ENCODE assay signal across 8 cellular contexts in genomic region chr17:27805520-27806146, GRCh38. TPM values are rescaled to one million over a fixed set of nuclear protein-coding genes. Genes with fewer than 3 reads are reported as not detected.
DNase-seq lines count a peak whose midpoint lies in the region; ATAC-seq and TF ChIP-seq lines count a peak whose summit lies in the region.

No MANE protein-coding gene starts in this region.

- peak; percentile 83 for TF ChIP-seq CTCF in Loucy (conservative IDR thresholded peaks at IDR 0.05; ENCODE audit: low read length)

- no peaks in the 10 kb centered on the region for H3K79me2 ChIP-seq in Loucy (ENCODE audit: insufficient read depth, low read length)

- peak overlapping the region; percentile 95 for H2AFZ ChIP-seq in Loucy (ENCODE audit: low read length)

- H3K27me3 ChIP-seq in Loucy (ENCODE audit: insufficient read depth, low read length, poor library complexity, severe bottlenecking) = no peaks in the 10 kb centered on the region

- peak overlapping the region; percentile 76 for H3K4me2 ChIP-seq in Loucy (ENCODE audit: low read depth, low read length, poor library complexity, severe bottlenecking)

- H3K9ac ChIP-seq in Loucy (ENCODE audit: low read depth, low read length, poor library complexity, severe bottlenecking) = peak overlapping the region; percentile 62

- peak; percentile 43 for ATAC-seq in GM21619 (IDR thresholded peaks at IDR 0.05; ENCODE audit: unreplicated experiment)

- DNase-seq in Caki2 (ENCODE audit: low read depth) = peak; percentile 74
- DNase-seq in SHP77 (lab: John Stamatoyannopoulos, UW) = peak; percentile 82 to 83
- DNase-seq in activated gamma-delta T cell treated with anti-CD3 and anti-CD28 coated beads, Interleukin-2, amount 50 U/mL, for 16 hours (ENCODE audit: low read depth) = peak; percentile 70
- peak; percentile 79 for DNase-seq in germinal center (ENCODE audit: low spot score)
- peak; percentile 73 for DNase-seq in occipital lobe (lab: John Stamatoyannopoulos, UW)
- DNase-seq in superior temporal gyrus (ENCODE audit: extremely low spot score) = peak; percentile 94

- no peaks in the 10 kb centered on the region for H3K9me3 ChIP-seq in Loucy (ENCODE audit: insufficient read depth, low read depth, low read length)

- no peaks in the 10 kb centered on the region for H4K20me1 ChIP-seq in Loucy (ENCODE audit: insufficient read depth, low read length, poor library complexity, severe bottlenecking)

- H3K9me2 ChIP-seq in Loucy (replicated peaks; ENCODE audit: low read depth, low read length) = no peaks in the 10 kb centered on the region

- H3K36me3 ChIP-seq in Loucy (ENCODE audit: insufficient read depth, low read length) = no peaks in the 10 kb centered on the region

- H3F3A ChIP-seq in Loucy (ENCODE audit: low read depth) = no peaks in the 10 kb centered on the region

- peak overlapping the region; percentile 65 for H3K4me3 ChIP-seq in Loucy (ENCODE audit: low read length, poor library complexity, severe bottlenecking)

- peaks cover 21% of the 10 kb centered on the region for H3K4me1 ChIP-seq in Loucy (ENCODE audit: insufficient read depth, low read length, poor library complexity, severe bottlenecking)

- in situ Hi-C loops in Caki2 (cut with HindIII; ENCODE audit: low pct_unique_long_range_greater_than_20kb, low sequenced_read_pairs) = no loop called here

RNA-seq across cellular contexts. Expression of gene NOS2, which starts 5.3 kb away (rescaled TPM):
- total RNA-seq in Caki2 (2014; rRNA removed; shearing (Covaris generic); ENCODE audit: low replicate concordance) = 1.2 TPM in 1 of 2 replicates, not detected in the other
- total RNA-seq in occipital lobe = 0.47 TPM

Comparison
In these comparisons a context has a peak if more than half of its experiments do, and no peak if none do; other contexts are left out.
1. Peak in every context shown above with its lines: DNase-seq, ATAC-seq and H3K4me3 ChIP-seq.